In the genomic region with DNA sequence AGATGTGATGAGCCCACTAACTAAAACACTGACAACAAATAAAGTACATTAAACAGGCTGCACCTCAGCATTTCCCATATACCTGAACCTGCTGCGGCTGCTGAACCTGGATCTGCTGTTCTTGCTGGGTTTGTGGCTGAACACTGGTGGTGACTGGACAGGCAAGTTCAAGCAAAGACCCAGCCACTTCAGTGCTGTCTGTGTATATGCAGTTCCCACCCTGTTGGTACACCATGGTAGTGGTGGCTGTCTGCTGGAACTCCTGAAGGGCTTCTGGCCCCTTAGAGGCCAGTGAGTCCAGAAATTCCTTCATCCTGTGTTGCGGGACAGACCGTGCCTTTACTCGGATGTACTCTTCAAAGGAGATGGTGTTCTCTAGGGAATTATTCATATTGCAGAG, we compare ENCODE assay signal across 23 cellular contexts. TPM values are rescaled to one million over a fixed set of nuclear protein-coding genes. Genes with fewer than 3 reads are reported as not detected.
DNase-seq lines count a peak whose midpoint lies in the region; ATAC-seq, FAIRE-seq and TF ChIP-seq lines count a peak whose summit lies in the region.
"Had no signal": no experiment of that assay in that cellular context is flagged by ENCODE, and none has a peak within 500 bp of the region (broad histone marks: within the 10 kb centered on the region; RNA-seq: fewer than 3 reads in every experiment).

No MANE protein-coding gene starts in this region.

- ATAC-seq in GM23338 (no peak), Panc1 (peak; percentile 48; the same call in 1 of the 2 replicates), HepG2 (peak; percentile 59), HG03521 (IDR thresholded peaks at IDR 0.05; ENCODE audit: unreplicated experiment) (no peak)

- H3K9me3 ChIP-seq in Panc1 (ENCODE audit: control insufficient read depth, insufficient read depth, low read depth, low read length): no peaks in the 10 kb centered on the region
- no peaks in the 10 kb centered on the region for H3K9me3 ChIP-seq in HepG2 (ENCODE audit: low read length)
- H3K9me3 ChIP-seq: BLaER1 treated with 17β-estradiol and CSF1 and Interleukin-3, amounts not matched to agents 10 nM and 100 nM; Peyer's patch had no signal

- H3K36me3 Mint-ChIP-seq in GM23338 (ENCODE audit: low read depth) (peaks cover 61% of the 10 kb centered on the region), chondrocyte (ENCODE audit: low read depth) (peaks cover 26% of the 10 kb centered on the region)

- H3K27me3 Mint-ChIP-seq in GM23338 (ENCODE audit: insufficient read depth, low read depth, poor library complexity) (peaks cover 1% of the 10 kb centered on the region), chondrocyte (ENCODE audit: low read depth) (no peaks in the 10 kb centered on the region)
- H3K27me3 Mint-ChIP-seq: CD4-positive, alpha-beta T cell had no signal

- H3K27ac Mint-ChIP-seq in GM23338 (no peak overlapping the region), chondrocyte (ENCODE audit: unreplicated experiment) (no peak overlapping the region)
- H3K27ac Mint-ChIP-seq: CD4-positive, alpha-beta T cell had no signal

- peaks cover 46% of the 10 kb centered on the region for H3K36me3 ChIP-seq in GM23338 (ENCODE audit: insufficient read depth)
- H3K36me3 ChIP-seq in Panc1 (ENCODE audit: control insufficient read depth, insufficient read depth, low read length): peaks cover 17% of the 10 kb centered on the region
- H3K36me3 ChIP-seq in HepG2 (replicated peaks in 1 of 2; ENCODE audit: control insufficient read depth in 1 of 2, insufficient read depth in 2 of 2, low read length in 2 of 2): peaks cover 32 to 51% of the 10 kb centered on the region in 2 experiments

- H3K4me3 Mint-ChIP-seq in GM23338 (no peak overlapping the region), chondrocyte (ENCODE audit: unreplicated experiment) (no peak overlapping the region)
- H3K4me3 Mint-ChIP-seq: CD4-positive, alpha-beta T cell had no signal

- intact Hi-C loops in Panc1 (cut with micrococcal nuclease; ENCODE audit: unreplicated experiment) (no loop called here), HepG2 (cut with micrococcal nuclease; ENCODE audit: unreplicated experiment) (no loop called here)

- TSS peak; percentile 55 for BruUV-seq in Panc1 (replicated peaks; lab: Mats Ljungman, UMichigan)
- TSS peak; percentile 36 for BruUV-seq in HepG2 (replicated peaks; lab: Mats Ljungman, UMichigan)

- no peak overlapping the region for H3K9ac ChIP-seq in HepG2 (ENCODE audit: insufficient read depth, low read depth, low read length)
- H3K9ac ChIP-seq: BLaER1 treated with 17β-estradiol and CSF1 and Interleukin-3, amounts not matched to agents 10 nM and 100 nM had no signal

- TF ChIP-seq RAD21 in HepG2 (CRISPR knock-in tag; IDR thresholded peaks at IDR 0.05): no peak

- H2AFZ ChIP-seq in GM23338: no peak overlapping the region
- H2AFZ ChIP-seq in HepG2 (ENCODE audit: low read length): no peak overlapping the region

- H4K20me1 ChIP-seq in GM23338 (replicated peaks; ENCODE audit: insufficient read depth) (peaks cover 34% of the 10 kb centered on the region), HepG2 (ENCODE audit: insufficient read depth, low read length) (0 out of 2 replicates have a peak, but pooled peaks cover 9% of the 10 kb centered on the region)

- peaks cover 2% of the 10 kb centered on the region; the same call in 1 of the 3 replicates for H3K4me1 Mint-ChIP-seq in GM23338
- H3K4me1 Mint-ChIP-seq in chondrocyte (ENCODE audit: low read depth): no peaks in the 10 kb centered on the region

- H3K4me1 ChIP-seq in GM23338 (ENCODE audit: insufficient read depth): no peaks in the 10 kb centered on the region
- H3K4me1 ChIP-seq in Panc1 (ENCODE audit: control insufficient read depth, insufficient read depth, low read length): no peaks in the 10 kb centered on the region
- 0 out of 2 replicates have a peak, but pooled peaks cover 5% of the 10 kb centered on the region for H3K4me1 ChIP-seq in HepG2 (ENCODE audit: insufficient read depth, low read length)
- H3K4me1 ChIP-seq: BLaER1 treated with 17β-estradiol and CSF1 and Interleukin-3, amounts not matched to agents 10 nM and 100 nM; Peyer's patch had no signal

- H3K79me2 ChIP-seq in GM23338 (replicated peaks; ENCODE audit: insufficient read depth) (peaks cover 86% of the 10 kb centered on the region), HepG2 (ENCODE audit: insufficient read depth, low read length) (peaks cover 37% of the 10 kb centered on the region)

- H3K27me3 ChIP-seq in GM23338 (ENCODE audit: insufficient read depth) (no peaks in the 10 kb centered on the region), Panc1 (ENCODE audit: control insufficient read depth, insufficient read depth, low read length) (no peaks in the 10 kb centered on the region), HepG2 (ENCODE audit: control insufficient read depth in 1 of 2, insufficient read depth in 2 of 2, low read length in 2 of 2) (no peaks in the 10 kb centered on the region)
- H3K27me3 ChIP-seq: BLaER1 treated with 17β-estradiol and CSF1 and Interleukin-3, amounts not matched to agents 10 nM and 100 nM; Peyer's patch had no signal

- H3K4me3 ChIP-seq in GM23338 (no peak overlapping the region), Panc1 (ENCODE audit: low read depth in 2 of 2, low read length in 2 of 2) (no peak overlapping the region), HepG2 (replicated peaks in 1 of 3; ENCODE audit: insufficient read depth in 1 of 3, low read depth in 2 of 3, low read length in 3 of 3) (no peak overlapping the region)
- H3K4me3 ChIP-seq: BLaER1 treated with 17β-estradiol and CSF1 and Interleukin-3, amounts not matched to agents 10 nM and 100 nM; Peyer's patch; SK-N-MC had no signal

- TF ChIP-seq EP300 in HepG2 (IDR thresholded peaks at IDR 0.05; ENCODE audit: low read depth in 2 of 2, low read length in 2 of 2) (no peak), HepG2 (CRISPR knock-in tag; IDR thresholded peaks at IDR 0.05; ENCODE audit: borderline replicate concordance) (no peak)

- H3F3A ChIP-seq in GM23338 (replicated peaks; ENCODE audit: low read depth): no peaks in the 10 kb centered on the region

- TF ChIP-seq CTCF in GM23338 (conservative IDR thresholded peaks at IDR 0.05; ENCODE audit: low read depth in 2 of 2) (no peak), Panc1 (IDR thresholded peaks at IDR 0.05) (no peak), chondrocyte (IDR thresholded peaks at IDR 0.05) (no peak), HepG2 (CRISPR knock-in tag; IDR thresholded peaks at IDR 0.05) (no peak)

- H3K27ac ChIP-seq in GM23338 (ENCODE audit: low read depth) (0 out of 2 replicates have a peak overlapping the region, but pooled peaks have one; percentile 69), Panc1 (ENCODE audit: low read length) (no peak overlapping the region), HepG2 (ENCODE audit: extremely low read length, insufficient read depth, low read length) (no peak overlapping the region)
- H3K27ac ChIP-seq: BLaER1 treated with 17β-estradiol and CSF1 and Interleukin-3, amounts not matched to agents 10 nM and 100 nM; Peyer's patch; SK-N-MC had no signal

- H3K4me2 ChIP-seq in GM23338 (no peak overlapping the region), HepG2 (ENCODE audit: low read depth, low read length) (no peak overlapping the region)
- H3K4me2 ChIP-seq: BLaER1 treated with 17β-estradiol and CSF1 and Interleukin-3, amounts not matched to agents 10 nM and 100 nM had no signal

- no peaks in the 10 kb centered on the region for H3K9me2 ChIP-seq in GM23338 (ENCODE audit: insufficient read depth)

- H3K9me3 Mint-ChIP-seq in GM23338 (no peaks in the 10 kb centered on the region), chondrocyte (ENCODE audit: low read depth) (no peaks in the 10 kb centered on the region)
- H3K9me3 Mint-ChIP-seq: CD4-positive, alpha-beta T cell had no signal

- DNase-seq in GM23338 (ENCODE audit: low spot score) (no peak), Panc1 (ENCODE audit: low read depth, low spot score) (no peak), chondrocyte (ENCODE audit: low spot score) (peak; percentile 19), HepG2 (ENCODE audit: low spot score) (no peak), NCI-H1930 (lab: John Stamatoyannopoulos, UW) (no peak)
- DNase-seq in stimulated activated CD4-positive, alpha-beta T cell treated with anti-CD3 and anti-CD28 coated beads, Interleukin-2, amount 100 ng/mL, for 24 hours: no peak
- DNase-seq: AML-193; CD4-positive, alpha-beta T cell; HCEC 1CT; MV-4-11; NCI-H1105; NCI-H146; NCI-H2029; NCI-H446 treated with DMSO at 0.1 percent for 48 hours; NCI-H526 treated with DMSO at 0.1 percent for 48 hours; Peyer's patch; SIG-M5 had no signal

- in situ Hi-C loops in Panc1 (cut with HindIII; ENCODE audit: low pct_unique_long_range_greater_than_20kb, low sequenced_read_pairs) (no loop called here), HepG2 (cut with HindIII; ENCODE audit: extremely low pct_ligation_motif_present, low pct_unique_long_range_greater_than_20kb) (no loop called here)

- CTCF ChIA-PET in Panc1 (lab: Charles Lee) (no interaction called here), HepG2 (lab: Yijun Ruan, JAX; ENCODE audit: low intra/inter-chr PET ratio, low total read pairs) (no interaction called here)

- POLR2A ChIA-PET in Panc1 (lab: Charles Lee) (no interaction called here), HepG2 (lab: Yijun Ruan, JAX) (no interaction called here)

- TF ChIP-seq POLR2A in HepG2 (IDR thresholded peaks at IDR 0.05; ENCODE audit: insufficient read depth in 1 of 2, low read depth in 2 of 2, low read length in 2 of 2): no peak

- no peak for FAIRE-seq in HepG2 (lab: Jason Lieb, UNC)
- FAIRE-seq: A204.1, D721Med, H1 had no signal

- 100% methylated on average over 4 of the region's 4 CpGs for WGBS in HepG2 (ENCODE audit: low lambda C conversion rate)

RNA-seq across cellular contexts. Expression of gene QRICH1, which starts 17.2 kb away (rescaled TPM):
- total RNA-seq in GM23338 (2014; rRNA removed; shearing (Covaris generic)): 114 and 149 TPM in 2 replicates
- polyA plus RNA-seq in GM23338 (2016; fragmentation: Nextera tagmentation; extraction: Ambion mirVana): 66.9 and 71.2 TPM in 2 replicates
- total RNA-seq in Panc1 (2021; ENCODE audit: unreplicated experiment): 79.9 TPM
- 53.5 TPM for polyA plus RNA-seq in Panc1 (2012; ENCODE audit: insufficient read length)
- total RNA-seq in chondrocyte: 77.5 to 89.5 TPM (median 79.3 TPM) in 3 replicates
- total RNA-seq in HepG2 (2016; rRNA removed; fragmentation: Illumina TruSeq; extraction: Trizol): 35.5 and 52.6 TPM in 2 replicates
- 266 and 294 TPM in 2 replicates for total RNA-seq in HepG2 (2016; cell fraction: cytosol; rRNA removed; fragmentation: Illumina TruSeq; extraction: Trizol; ENCODE audit: low read depth)
- 33.2 and 51.7 TPM in 2 replicates for total RNA-seq in HepG2 (2016; cell fraction: insoluble cytoplasmic fraction; rRNA removed; fragmentation: Illumina TruSeq; extraction: Trizol)
- 41.6 and 44.2 TPM in 2 replicates for total RNA-seq in HepG2 (2016; cell fraction: membrane; rRNA removed; fragmentation: Illumina TruSeq; extraction: Trizol)
- 41.5 and 47.9 TPM in 2 replicates for total RNA-seq in HepG2 (2016; cell fraction: nucleus; rRNA removed; fragmentation: Illumina TruSeq; extraction: Trizol)
- polyA plus RNA-seq in HepG2 (2011; rRNA removed): 97.3 and 102 TPM in 2 replicates
- 42.9 and 53.6 TPM in 2 replicates for polyA plus RNA-seq in HepG2 (2011; cell fraction: cytosol; rRNA removed)
- 255 and 263 TPM in 2 replicates for polyA plus RNA-seq in HepG2 (2011; cell fraction: nucleus; rRNA removed)
- 28.8 and 36.3 TPM in 2 replicates for polyA plus RNA-seq in HepG2 (2012)
- polyA plus RNA-seq in HepG2 (2016; cell fraction: cytosol; fragmentation: Illumina TruSeq; extraction: Trizol; ENCODE audit: low read depth): 2.6 and 2.7 TPM in 2 replicates
- 36.0 and 40.4 TPM in 2 replicates for polyA plus RNA-seq in HepG2 (2016; cell fraction: insoluble cytoplasmic fraction; fragmentation: Illumina TruSeq; extraction: Trizol; ENCODE audit: low read depth)
- polyA plus RNA-seq in HepG2 (2016; cell fraction: membrane; fragmentation: Illumina TruSeq; extraction: Trizol; ENCODE audit: low read depth): 7.9 and 8.4 TPM in 2 replicates
- 124 and 129 TPM in 2 replicates for polyA plus RNA-seq in HepG2 (2016; cell fraction: nucleus; fragmentation: Illumina TruSeq; extraction: Trizol; ENCODE audit: insufficient read depth, low read depth)
- polyA minus RNA-seq in HepG2 (2011; rRNA and poly(A)+ RNA removed; ENCODE audit: low replicate concordance): 112 and 145 TPM in 2 replicates
- polyA minus RNA-seq in HepG2 (2011; cell fraction: cytosol; rRNA and poly(A)+ RNA removed): 63.6 and 68.3 TPM in 2 replicates
- polyA minus RNA-seq in HepG2 (2011; cell fraction: nucleus; rRNA and poly(A)+ RNA removed): 49.3 and 63.3 TPM in 2 replicates

RNA-seq across cellular contexts. Expression of gene QARS1, which starts 27.9 kb away (rescaled TPM):
- total RNA-seq in GM23338 (2014; rRNA removed; shearing (Covaris generic)): 301 and 373 TPM in 2 replicates
- polyA plus RNA-seq in GM23338 (2016; fragmentation: Nextera tagmentation; extraction: Ambion mirVana) (173 and 189 TPM in 2 replicates), HepG2 (2011; rRNA removed) (327 and 419 TPM in 2 replicates)
- total RNA-seq in Panc1 (2021; ENCODE audit: unreplicated experiment) (186 TPM), chondrocyte (144 to 225 TPM (median 177 TPM) in 3 replicates), HepG2 (2016; rRNA removed; fragmentation: Illumina TruSeq; extraction: Trizol) (307 and 408 TPM in 2 replicates)
- 232 TPM for polyA plus RNA-seq in Panc1 (2012; ENCODE audit: insufficient read length)
- total RNA-seq in HepG2 (2016; cell fraction: cytosol; rRNA removed; fragmentation: Illumina TruSeq; extraction: Trizol; ENCODE audit: low read depth): 108 and 142 TPM in 2 replicates
- 307 and 376 TPM in 2 replicates for total RNA-seq in HepG2 (2016; cell fraction: insoluble cytoplasmic fraction; rRNA removed; fragmentation: Illumina TruSeq; extraction: Trizol)
- 314 and 352 TPM in 2 replicates for total RNA-seq in HepG2 (2016; cell fraction: membrane; rRNA removed; fragmentation: Illumina TruSeq; extraction: Trizol)
- 221 and 253 TPM in 2 replicates for total RNA-seq in HepG2 (2016; cell fraction: nucleus; rRNA removed; fragmentation: Illumina TruSeq; extraction: Trizol)
- 412 and 463 TPM in 2 replicates for polyA plus RNA-seq in HepG2 (2011; cell fraction: cytosol; rRNA removed)
- polyA plus RNA-seq in HepG2 (2011; cell fraction: nucleus; rRNA removed): 959 and 1,022 TPM in 2 replicates
- polyA plus RNA-seq in HepG2 (2012): 332 and 451 TPM in 2 replicates
- 127 and 157 TPM in 2 replicates for polyA plus RNA-seq in HepG2 (2016; cell fraction: cytosol; fragmentation: Illumina TruSeq; extraction: Trizol; ENCODE audit: low read depth)
- 340 and 376 TPM in 2 replicates for polyA plus RNA-seq in HepG2 (2016; cell fraction: insoluble cytoplasmic fraction; fragmentation: Illumina TruSeq; extraction: Trizol; ENCODE audit: low read depth)
- polyA plus RNA-seq in HepG2 (2016; cell fraction: membrane; fragmentation: Illumina TruSeq; extraction: Trizol; ENCODE audit: low read depth): 292 and 350 TPM in 2 replicates
- 430 and 462 TPM in 2 replicates for polyA plus RNA-seq in HepG2 (2016; cell fraction: nucleus; fragmentation: Illumina TruSeq; extraction: Trizol; ENCODE audit: insufficient read depth, low read depth)
- 258 and 464 TPM in 2 replicates for polyA minus RNA-seq in HepG2 (2011; rRNA and poly(A)+ RNA removed; ENCODE audit: low replicate concordance)
- polyA minus RNA-seq in HepG2 (2011; cell fraction: cytosol; rRNA and poly(A)+ RNA removed): 175 and 228 TPM in 2 replicates
- polyA minus RNA-seq in HepG2 (2011; cell fraction: nucleus; rRNA and poly(A)+ RNA removed): 194 and 201 TPM in 2 replicates

RNA-seq across cellular contexts. Expression of gene USP19, which starts 44.0 kb away (rescaled TPM):
- total RNA-seq in GM23338 (2014; rRNA removed; shearing (Covaris generic)): 56.9 and 62.0 TPM in 2 replicates
- polyA plus RNA-seq in GM23338 (2016; fragmentation: Nextera tagmentation; extraction: Ambion mirVana): 13.2 and 14.0 TPM in 2 replicates
- total RNA-seq in Panc1 (2021; ENCODE audit: unreplicated experiment): 60.6 TPM
- 40.7 TPM for polyA plus RNA-seq in Panc1 (2012; ENCODE audit: insufficient read length)
- 34.2 to 43.4 TPM (median 35.6 TPM) in 3 replicates for total RNA-seq in chondrocyte
- 31.7 and 33.8 TPM in 2 replicates for total RNA-seq in HepG2 (2016; rRNA removed; fragmentation: Illumina TruSeq; extraction: Trizol)
- total RNA-seq in HepG2 (2016; cell fraction: cytosol; rRNA removed; fragmentation: Illumina TruSeq; extraction: Trizol; ENCODE audit: low read depth): 3.2 and 3.3 TPM in 2 replicates
- total RNA-seq in HepG2 (2016; cell fraction: insoluble cytoplasmic fraction; rRNA removed; fragmentation: Illumina TruSeq; extraction: Trizol): 28.9 and 29.8 TPM in 2 replicates
- total RNA-seq in HepG2 (2016; cell fraction: membrane; rRNA removed; fragmentation: Illumina TruSeq; extraction: Trizol): 7.3 and 7.8 TPM in 2 replicates
- total RNA-seq in HepG2 (2016; cell fraction: nucleus; rRNA removed; fragmentation: Illumina TruSeq; extraction: Trizol): 30.6 and 33.3 TPM in 2 replicates
- 28.3 and 36.6 TPM in 2 replicates for polyA plus RNA-seq in HepG2 (2011; rRNA removed)
- polyA plus RNA-seq in HepG2 (2011; cell fraction: cytosol; rRNA removed): 20.1 and 31.8 TPM in 2 replicates
- 90.2 and 110 TPM in 2 replicates for polyA plus RNA-seq in HepG2 (2011; cell fraction: nucleus; rRNA removed)
- 21.9 and 23.6 TPM in 2 replicates for polyA plus RNA-seq in HepG2 (2012)
- polyA plus RNA-seq in HepG2 (2016; cell fraction: cytosol; fragmentation: Illumina TruSeq; extraction: Trizol; ENCODE audit: low read depth): 0.88 and 1.7 TPM in 2 replicates
- polyA plus RNA-seq in HepG2 (2016; cell fraction: insoluble cytoplasmic fraction; fragmentation: Illumina TruSeq; extraction: Trizol; ENCODE audit: low read depth): 19.6 and 20.4 TPM in 2 replicates
- polyA plus RNA-seq in HepG2 (2016; cell fraction: membrane; fragmentation: Illumina TruSeq; extraction: Trizol; ENCODE audit: low read depth): 2.9 and 3.5 TPM in 2 replicates
- polyA plus RNA-seq in HepG2 (2016; cell fraction: nucleus; fragmentation: Illumina TruSeq; extraction: Trizol; ENCODE audit: insufficient read depth, low read depth): 46.8 and 50.9 TPM in 2 replicates
- 183 and 184 TPM in 2 replicates for polyA minus RNA-seq in HepG2 (2011; rRNA and poly(A)+ RNA removed; ENCODE audit: low replicate concordance)
- polyA minus RNA-seq in HepG2 (2011; cell fraction: cytosol; rRNA and poly(A)+ RNA removed): 23.4 and 29.4 TPM in 2 replicates
- 26.7 and 30.1 TPM in 2 replicates for polyA minus RNA-seq in HepG2 (2011; cell fraction: nucleus; rRNA and poly(A)+ RNA removed)

RNA-seq across cellular contexts. Expression of gene IMPDH2, which starts 47.4 kb away (rescaled TPM):
- total RNA-seq in GM23338 (2014; rRNA removed; shearing (Covaris generic)): 297 and 314 TPM in 2 replicates
- 198 and 216 TPM in 2 replicates for polyA plus RNA-seq in GM23338 (2016; fragmentation: Nextera tagmentation; extraction: Ambion mirVana)
- total RNA-seq in Panc1 (2021; ENCODE audit: unreplicated experiment): 149 TPM
- 163 TPM for polyA plus RNA-seq in Panc1 (2012; ENCODE audit: insufficient read length)
- total RNA-seq in chondrocyte: 133 to 199 TPM (median 140 TPM) in 3 replicates
- total RNA-seq in HepG2 (2016; rRNA removed; fragmentation: Illumina TruSeq; extraction: Trizol): 260 and 344 TPM in 2 replicates
- 94.1 and 106 TPM in 2 replicates for total RNA-seq in HepG2 (2016; cell fraction: cytosol; rRNA removed; fragmentation: Illumina TruSeq; extraction: Trizol; ENCODE audit: low read depth)
- 263 and 346 TPM in 2 replicates for total RNA-seq in HepG2 (2016; cell fraction: insoluble cytoplasmic fraction; rRNA removed; fragmentation: Illumina TruSeq; extraction: Trizol)
- total RNA-seq in HepG2 (2016; cell fraction: membrane; rRNA removed; fragmentation: Illumina TruSeq; extraction: Trizol): 186 and 193 TPM in 2 replicates
- 117 and 127 TPM in 2 replicates for total RNA-seq in HepG2 (2016; cell fraction: nucleus; rRNA removed; fragmentation: Illumina TruSeq; extraction: Trizol)
- polyA plus RNA-seq in HepG2 (2011; rRNA removed): 248 and 252 TPM in 2 replicates
- 227 and 254 TPM in 2 replicates for polyA plus RNA-seq in HepG2 (2011; cell fraction: cytosol; rRNA removed)
- 167 and 184 TPM in 2 replicates for polyA plus RNA-seq in HepG2 (2011; cell fraction: nucleus; rRNA removed)
- polyA plus RNA-seq in HepG2 (2012): 171 and 213 TPM in 2 replicates
- 80.1 and 88.8 TPM in 2 replicates for polyA plus RNA-seq in HepG2 (2016; cell fraction: cytosol; fragmentation: Illumina TruSeq; extraction: Trizol; ENCODE audit: low read depth)
- polyA plus RNA-seq in HepG2 (2016; cell fraction: insoluble cytoplasmic fraction; fragmentation: Illumina TruSeq; extraction: Trizol; ENCODE audit: low read depth): 319 and 340 TPM in 2 replicates
- 142 and 165 TPM in 2 replicates for polyA plus RNA-seq in HepG2 (2016; cell fraction: membrane; fragmentation: Illumina TruSeq; extraction: Trizol; ENCODE audit: low read depth)
- 169 and 178 TPM in 2 replicates for polyA plus RNA-seq in HepG2 (2016; cell fraction: nucleus; fragmentation: Illumina TruSeq; extraction: Trizol; ENCODE audit: insufficient read depth, low read depth)
- polyA minus RNA-seq in HepG2 (2011; rRNA and poly(A)+ RNA removed; ENCODE audit: low replicate concordance): 431 and 698 TPM in 2 replicates
- 171 and 193 TPM in 2 replicates for polyA minus RNA-seq in HepG2 (2011; cell fraction: cytosol; rRNA and poly(A)+ RNA removed)
- polyA minus RNA-seq in HepG2 (2011; cell fraction: nucleus; rRNA and poly(A)+ RNA removed): 84.5 and 109 TPM in 2 replicates

RNA-seq across cellular contexts. Expression of gene NDUFAF3, which starts 54.7 kb away (rescaled TPM):
- total RNA-seq in GM23338 (2014; rRNA removed; shearing (Covaris generic)): 32.3 and 49.9 TPM in 2 replicates
- polyA plus RNA-seq in GM23338 (2016; fragmentation: Nextera tagmentation; extraction: Ambion mirVana) (118 and 122 TPM in 2 replicates), HepG2 (2011; rRNA removed) (39.0 and 42.0 TPM in 2 replicates)
- total RNA-seq in Panc1 (2021; ENCODE audit: unreplicated experiment) (101 TPM), chondrocyte (60.4 to 74.3 TPM (median 69.2 TPM) in 3 replicates), HepG2 (2016; rRNA removed; fragmentation: Illumina TruSeq; extraction: Trizol) (50.0 and 51.9 TPM in 2 replicates)
- polyA plus RNA-seq in Panc1 (2012; ENCODE audit: insufficient read length): 127 TPM
- total RNA-seq in HepG2 (2016; cell fraction: cytosol; rRNA removed; fragmentation: Illumina TruSeq; extraction: Trizol; ENCODE audit: low read depth): 26.9 and 32.9 TPM in 2 replicates
- 52.3 and 61.1 TPM in 2 replicates for total RNA-seq in HepG2 (2016; cell fraction: insoluble cytoplasmic fraction; rRNA removed; fragmentation: Illumina TruSeq; extraction: Trizol)
- 26.1 and 38.8 TPM in 2 replicates for total RNA-seq in HepG2 (2016; cell fraction: membrane; rRNA removed; fragmentation: Illumina TruSeq; extraction: Trizol)
- total RNA-seq in HepG2 (2016; cell fraction: nucleus; rRNA removed; fragmentation: Illumina TruSeq; extraction: Trizol): 24.4 and 30.9 TPM in 2 replicates
- 32.1 and 56.3 TPM in 2 replicates for polyA plus RNA-seq in HepG2 (2011; cell fraction: cytosol; rRNA removed)
- polyA plus RNA-seq in HepG2 (2011; cell fraction: nucleus; rRNA removed): 29.5 and 32.3 TPM in 2 replicates
- 31.0 and 39.6 TPM in 2 replicates for polyA plus RNA-seq in HepG2 (2012)
- 31.0 and 36.1 TPM in 2 replicates for polyA plus RNA-seq in HepG2 (2016; cell fraction: cytosol; fragmentation: Illumina TruSeq; extraction: Trizol; ENCODE audit: low read depth)
- 63.6 and 69.8 TPM in 2 replicates for polyA plus RNA-seq in HepG2 (2016; cell fraction: insoluble cytoplasmic fraction; fragmentation: Illumina TruSeq; extraction: Trizol; ENCODE audit: low read depth)
- polyA plus RNA-seq in HepG2 (2016; cell fraction: membrane; fragmentation: Illumina TruSeq; extraction: Trizol; ENCODE audit: low read depth): 28.9 and 36.0 TPM in 2 replicates
- polyA plus RNA-seq in HepG2 (2016; cell fraction: nucleus; fragmentation: Illumina TruSeq; extraction: Trizol; ENCODE audit: insufficient read depth, low read depth): 39.0 and 43.6 TPM in 2 replicates
- 70.8 and 119 TPM in 2 replicates for polyA minus RNA-seq in HepG2 (2011; rRNA and poly(A)+ RNA removed; ENCODE audit: low replicate concordance)
- 23.8 and 35.3 TPM in 2 replicates for polyA minus RNA-seq in HepG2 (2011; cell fraction: cytosol; rRNA and poly(A)+ RNA removed)
- 27.4 and 27.9 TPM in 2 replicates for polyA minus RNA-seq in HepG2 (2011; cell fraction: nucleus; rRNA and poly(A)+ RNA removed)

Comparison
In these comparisons a context has a peak if more than half of its experiments do, and no peak if none do; other contexts are left out.
1. ATAC-seq: peak in Panc1 (single experiment) and HepG2 (single experiment); none in GM23338 (single experiment) and HG03521 (single experiment).